ENCODE assay signal across 8 cellular contexts in genomic region chr17:59785091-59785799, GRCh38.
A peak's percentile ranks its signal among the peaks of the same experiment; 100 is the strongest.
DNase-seq lines count a peak whose midpoint lies in the region; ATAC-seq and TF ChIP-seq lines count a peak whose summit lies in the region.

No MANE protein-coding gene starts in this region.

- no peak overlapping the region for H3K4me3 ChIP-seq in astrocyte of the spinal cord (ENCODE audit: low read depth, low read length)

- no peak overlapping the region for H3K4me3 Mint-ChIP-seq in CD14-positive monocyte

- peaks cover 0 to 4% (median 0%) of the 10 kb centered on the region in 7 donors for H3K9me3 Mint-ChIP-seq in CD14-positive monocyte

- H3K27ac ChIP-seq in KOPT-K1 (ENCODE audit: low read depth, low read length, poor library complexity, severe bottlenecking) (peak overlapping the region; percentile 71), substantia nigra (ENCODE audit: low read depth, low read length, poor library complexity, severe bottlenecking) (no peak overlapping the region)

- peaks cover 54% of the 10 kb centered on the region for H3K4me1 Mint-ChIP-seq in CD14-positive monocyte

- H3K27ac Mint-ChIP-seq in CD14-positive monocyte: peak overlapping the region; percentile 89 to 98 (median 94)

- TF ChIP-seq CTCF in CD14-positive monocyte (IDR thresholded peaks at IDR 0.05): no peak
- TF ChIP-seq CTCF in astrocyte of the spinal cord (IDR thresholded peaks at IDR 0.05; ENCODE audit: low read depth, low read length): no peak

- DNase-seq in CD14-positive monocyte (ENCODE audit: low spot score) (no peak), astrocyte of the spinal cord (ENCODE audit: low read depth, low spot score) (peak; percentile 43), myocyte (ENCODE audit: low read depth) (peak; percentile 16), HuH-7.5 (ENCODE audit: low spot score) (no peak), substantia nigra (lab: John Stamatoyannopoulos, UW) (no peak), COLO829 (ENCODE audit: low spot score) (no peak)

- no peak for ATAC-seq in HG03354 (IDR thresholded peaks at IDR 0.05; ENCODE audit: poor library complexity, severe bottlenecking, unreplicated experiment)

- no peaks in the 10 kb centered on the region for H3K27me3 Mint-ChIP-seq in CD14-positive monocyte (ENCODE audit: low read depth in 3 of 3)

- 0 out of 2 replicates have a peak, but pooled peaks cover 5% of the 10 kb centered on the region for H3K36me3 ChIP-seq in KOPT-K1 (ENCODE audit: insufficient read depth, low read length)

- H3K9me3 ChIP-seq in KOPT-K1 (ENCODE audit: insufficient read depth, low read length, poor library complexity, severe bottlenecking): no peaks in the 10 kb centered on the region

- intact Hi-C loops in CD14-positive monocyte (cut with micrococcal nuclease): loop anchor here (5.0 kb wide), 2 partner anchors 33 to 52 kb away; no protein-coding TSS in a partner anchor

- in situ Hi-C loops in astrocyte of the spinal cord (cut with HindIII; ENCODE audit: low sequenced_read_pairs): no loop called here

- peaks cover 35 to 55% of the 10 kb centered on the region in 2 donors for H3K36me3 Mint-ChIP-seq in CD14-positive monocyte

Comparison
In these comparisons a context has a peak if more than half of its experiments do, and no peak if none do; other contexts are left out.
1. DNase-seq: peak in astrocyte of the spinal cord (single experiment) and myocyte (single experiment); none in CD14-positive monocyte (single experiment), HuH-7.5 (single experiment), substantia nigra (0 of 49) and COLO829 (single experiment).